1 cellular context compared by ENCODE assay signal in the genomic region with DNA sequence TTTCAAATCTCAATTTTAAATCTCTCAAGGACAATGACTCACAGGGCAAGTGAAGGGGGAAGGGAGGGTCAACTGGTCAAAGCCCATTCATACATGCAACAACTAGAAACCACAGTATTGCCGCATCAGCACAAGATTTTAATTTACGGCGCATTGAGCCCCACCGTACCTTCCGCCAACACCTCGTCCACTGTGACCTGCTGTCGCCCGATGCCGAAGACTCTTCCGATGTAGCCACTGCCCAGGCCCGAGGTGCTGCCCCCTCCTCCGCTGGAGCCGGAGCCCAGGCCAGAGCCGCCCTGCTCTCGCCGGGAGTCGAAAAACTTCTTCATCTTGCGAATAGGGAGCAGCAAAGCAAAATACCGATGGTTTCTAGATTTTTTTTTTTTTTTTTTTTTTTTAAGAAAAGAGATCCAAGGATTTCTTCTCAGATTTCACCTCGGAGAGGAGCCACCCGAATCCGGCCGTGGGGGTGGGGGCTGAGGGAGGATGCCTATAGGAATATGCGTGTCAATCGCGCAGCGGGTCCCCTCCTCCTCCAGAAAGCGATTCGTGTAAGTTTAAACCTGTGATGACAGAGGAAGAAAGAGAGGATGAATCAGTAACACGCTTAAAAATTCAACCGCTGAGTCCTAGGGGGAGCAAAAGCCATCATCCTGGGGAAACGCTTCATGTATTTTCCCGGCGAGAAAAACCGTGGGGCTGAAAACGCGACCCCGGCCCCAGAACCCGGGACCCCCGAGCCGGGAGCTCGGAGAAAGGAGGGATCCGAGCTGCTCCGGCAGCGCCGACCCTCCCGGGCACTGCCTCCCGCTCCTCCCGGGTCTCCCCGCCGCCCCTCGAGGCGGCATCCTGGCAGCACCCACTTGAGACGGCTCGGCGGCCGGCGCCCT.
TF ChIP-seq lines count a peak whose summit lies in the region.

No MANE protein-coding gene starts in this region.

TF ChIP-seq in HepG2, 621 proteins besides CTCF, POLR2A, EP300 and RAD21 (continued from another document and continues in another):
- TF ChIP-seq, protein P1, sequence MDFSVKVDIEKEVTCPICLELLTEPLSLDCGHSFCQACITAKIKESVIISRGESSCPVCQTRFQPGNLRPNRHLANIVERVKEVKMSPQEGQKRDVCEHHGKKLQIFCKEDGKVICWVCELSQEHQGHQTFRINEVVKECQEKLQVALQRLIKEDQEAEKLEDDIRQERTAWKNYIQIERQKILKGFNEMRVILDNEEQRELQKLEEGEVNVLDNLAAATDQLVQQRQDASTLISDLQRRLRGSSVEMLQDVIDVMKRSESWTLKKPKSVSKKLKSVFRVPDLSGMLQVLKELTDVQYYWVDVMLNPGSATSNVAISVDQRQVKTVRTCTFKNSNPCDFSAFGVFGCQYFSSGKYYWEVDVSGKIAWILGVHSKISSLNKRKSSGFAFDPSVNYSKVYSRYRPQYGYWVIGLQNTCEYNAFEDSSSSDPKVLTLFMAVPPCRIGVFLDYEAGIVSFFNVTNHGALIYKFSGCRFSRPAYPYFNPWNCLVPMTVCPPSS (IDR thresholded peaks at IDR 0.05), result no peak
- TF ChIP-seq, protein P2, sequence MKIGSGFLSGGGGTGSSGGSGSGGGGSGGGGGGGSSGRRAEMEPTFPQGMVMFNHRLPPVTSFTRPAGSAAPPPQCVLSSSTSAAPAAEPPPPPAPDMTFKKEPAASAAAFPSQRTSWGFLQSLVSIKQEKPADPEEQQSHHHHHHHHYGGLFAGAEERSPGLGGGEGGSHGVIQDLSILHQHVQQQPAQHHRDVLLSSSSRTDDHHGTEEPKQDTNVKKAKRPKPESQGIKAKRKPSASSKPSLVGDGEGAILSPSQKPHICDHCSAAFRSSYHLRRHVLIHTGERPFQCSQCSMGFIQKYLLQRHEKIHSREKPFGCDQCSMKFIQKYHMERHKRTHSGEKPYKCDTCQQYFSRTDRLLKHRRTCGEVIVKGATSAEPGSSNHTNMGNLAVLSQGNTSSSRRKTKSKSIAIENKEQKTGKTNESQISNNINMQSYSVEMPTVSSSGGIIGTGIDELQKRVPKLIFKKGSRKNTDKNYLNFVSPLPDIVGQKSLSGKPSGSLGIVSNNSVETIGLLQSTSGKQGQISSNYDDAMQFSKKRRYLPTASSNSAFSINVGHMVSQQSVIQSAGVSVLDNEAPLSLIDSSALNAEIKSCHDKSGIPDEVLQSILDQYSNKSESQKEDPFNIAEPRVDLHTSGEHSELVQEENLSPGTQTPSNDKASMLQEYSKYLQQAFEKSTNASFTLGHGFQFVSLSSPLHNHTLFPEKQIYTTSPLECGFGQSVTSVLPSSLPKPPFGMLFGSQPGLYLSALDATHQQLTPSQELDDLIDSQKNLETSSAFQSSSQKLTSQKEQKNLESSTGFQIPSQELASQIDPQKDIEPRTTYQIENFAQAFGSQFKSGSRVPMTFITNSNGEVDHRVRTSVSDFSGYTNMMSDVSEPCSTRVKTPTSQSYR (CRISPR knock-in tag; IDR thresholded peaks at IDR 0.05; ENCODE audit: borderline replicate concordance), result peak; percentile 94
- 0 out of 2 replicates have a peak, but pooled peaks have one; percentile 14 for TF ChIP-seq ZNF616 (CRISPR knock-in tag; IDR thresholded peaks at IDR 0.05; ENCODE audit: low read depth)
- TF ChIP-seq ZNF230 (CRISPR knock-in tag; IDR thresholded peaks at IDR 0.05), result no peak
- no peak for TF ChIP-seq ZNF101 (CRISPR knock-in tag; IDR thresholded peaks at IDR 0.05; ENCODE audit: borderline replicate concordance, low read depth)
- TF ChIP-seq ZNF572 (CRISPR knock-in tag; IDR thresholded peaks at IDR 0.05), result no peak
- no peak for TF ChIP-seq ZNF12 (CRISPR knock-in tag; IDR thresholded peaks at IDR 0.05)
- TF ChIP-seq, protein P3, sequence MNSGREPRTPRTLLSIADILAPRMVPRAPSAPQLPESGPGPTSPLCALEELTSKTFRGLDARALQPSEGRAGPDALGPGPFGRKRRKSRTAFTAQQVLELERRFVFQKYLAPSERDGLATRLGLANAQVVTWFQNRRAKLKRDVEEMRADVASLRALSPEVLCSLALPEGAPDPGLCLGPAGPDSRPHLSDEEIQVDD (CRISPR knock-in tag; IDR thresholded peaks at IDR 0.05; ENCODE audit: borderline replicate concordance), result no peak
- no peak for TF ChIP-seq ZNF781 (CRISPR knock-in tag; IDR thresholded peaks at IDR 0.05; ENCODE audit: borderline replicate concordance, not compliant biosample characterization)
- no peak for TF ChIP-seq EED (CRISPR knock-in tag; IDR thresholded peaks at IDR 0.05)
- no peak for TF ChIP-seq ZBTB34 (CRISPR knock-in tag; IDR thresholded peaks at IDR 0.05)
- TF ChIP-seq ZNF383 (CRISPR knock-in tag; IDR thresholded peaks at IDR 0.05; ENCODE audit: borderline replicate concordance), result 0 out of 2 replicates have a peak, but pooled peaks have one; percentile 67
- TF ChIP-seq ASH2L (IDR thresholded peaks at IDR 0.05; ENCODE audit: insufficient read length, low read depth, low read length), result peak; percentile 84
- no peak for TF ChIP-seq ZBTB38 (CRISPR knock-in tag; IDR thresholded peaks at IDR 0.05)
- peak; percentile 84 for TF ChIP-seq ATF3 (CRISPR knock-in tag; IDR thresholded peaks at IDR 0.05)
- TF ChIP-seq SP1 (IDR thresholded peaks at IDR 0.05), result no peak
- no peak for TF ChIP-seq SP1 (CRISPR knock-in tag; IDR thresholded peaks at IDR 0.05)
- TF ChIP-seq KLF15 (CRISPR knock-in tag; IDR thresholded peaks at IDR 0.05; ENCODE audit: borderline replicate concordance), result no peak
- no peak for TF ChIP-seq ZNF556 (CRISPR knock-in tag; IDR thresholded peaks at IDR 0.05; ENCODE audit: borderline replicate concordance)
- TF ChIP-seq ZNF678 (CRISPR knock-in tag; IDR thresholded peaks at IDR 0.05), result peak; percentile 78; the same call in 1 of the 2 replicates
- TF ChIP-seq CEBPG (CRISPR knock-in tag; IDR thresholded peaks at IDR 0.05), result peak; percentile 60; the same call in 1 of the 2 replicates
- peak; percentile 18; the same call in 1 of the 2 replicates for TF ChIP-seq ZNF670 (CRISPR knock-in tag; IDR thresholded peaks at IDR 0.05; ENCODE audit: borderline replicate concordance)
- no peak for TF ChIP-seq ZBTB21 (CRISPR knock-in tag; IDR thresholded peaks at IDR 0.05)
- no peak for TF ChIP-seq GLI4 (CRISPR knock-in tag; IDR thresholded peaks at IDR 0.05; ENCODE audit: borderline replicate concordance)
- TF ChIP-seq, protein P4, sequence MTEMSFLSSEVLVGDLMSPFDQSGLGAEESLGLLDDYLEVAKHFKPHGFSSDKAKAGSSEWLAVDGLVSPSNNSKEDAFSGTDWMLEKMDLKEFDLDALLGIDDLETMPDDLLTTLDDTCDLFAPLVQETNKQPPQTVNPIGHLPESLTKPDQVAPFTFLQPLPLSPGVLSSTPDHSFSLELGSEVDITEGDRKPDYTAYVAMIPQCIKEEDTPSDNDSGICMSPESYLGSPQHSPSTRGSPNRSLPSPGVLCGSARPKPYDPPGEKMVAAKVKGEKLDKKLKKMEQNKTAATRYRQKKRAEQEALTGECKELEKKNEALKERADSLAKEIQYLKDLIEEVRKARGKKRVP (CRISPR knock-in tag; IDR thresholded peaks at IDR 0.05), result peak in 1 of 2 experiments; percentile 89; a peak in 2 of 4 replicates
- TF ChIP-seq, protein P5, sequence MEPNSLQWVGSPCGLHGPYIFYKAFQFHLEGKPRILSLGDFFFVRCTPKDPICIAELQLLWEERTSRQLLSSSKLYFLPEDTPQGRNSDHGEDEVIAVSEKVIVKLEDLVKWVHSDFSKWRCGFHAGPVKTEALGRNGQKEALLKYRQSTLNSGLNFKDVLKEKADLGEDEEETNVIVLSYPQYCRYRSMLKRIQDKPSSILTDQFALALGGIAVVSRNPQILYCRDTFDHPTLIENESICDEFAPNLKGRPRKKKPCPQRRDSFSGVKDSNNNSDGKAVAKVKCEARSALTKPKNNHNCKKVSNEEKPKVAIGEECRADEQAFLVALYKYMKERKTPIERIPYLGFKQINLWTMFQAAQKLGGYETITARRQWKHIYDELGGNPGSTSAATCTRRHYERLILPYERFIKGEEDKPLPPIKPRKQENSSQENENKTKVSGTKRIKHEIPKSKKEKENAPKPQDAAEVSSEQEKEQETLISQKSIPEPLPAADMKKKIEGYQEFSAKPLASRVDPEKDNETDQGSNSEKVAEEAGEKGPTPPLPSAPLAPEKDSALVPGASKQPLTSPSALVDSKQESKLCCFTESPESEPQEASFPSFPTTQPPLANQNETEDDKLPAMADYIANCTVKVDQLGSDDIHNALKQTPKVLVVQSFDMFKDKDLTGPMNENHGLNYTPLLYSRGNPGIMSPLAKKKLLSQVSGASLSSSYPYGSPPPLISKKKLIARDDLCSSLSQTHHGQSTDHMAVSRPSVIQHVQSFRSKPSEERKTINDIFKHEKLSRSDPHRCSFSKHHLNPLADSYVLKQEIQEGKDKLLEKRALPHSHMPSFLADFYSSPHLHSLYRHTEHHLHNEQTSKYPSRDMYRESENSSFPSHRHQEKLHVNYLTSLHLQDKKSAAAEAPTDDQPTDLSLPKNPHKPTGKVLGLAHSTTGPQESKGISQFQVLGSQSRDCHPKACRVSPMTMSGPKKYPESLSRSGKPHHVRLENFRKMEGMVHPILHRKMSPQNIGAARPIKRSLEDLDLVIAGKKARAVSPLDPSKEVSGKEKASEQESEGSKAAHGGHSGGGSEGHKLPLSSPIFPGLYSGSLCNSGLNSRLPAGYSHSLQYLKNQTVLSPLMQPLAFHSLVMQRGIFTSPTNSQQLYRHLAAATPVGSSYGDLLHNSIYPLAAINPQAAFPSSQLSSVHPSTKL (CRISPR knock-in tag; IDR thresholded peaks at IDR 0.05), result peak; percentile 71
- TF ChIP-seq, protein P6, sequence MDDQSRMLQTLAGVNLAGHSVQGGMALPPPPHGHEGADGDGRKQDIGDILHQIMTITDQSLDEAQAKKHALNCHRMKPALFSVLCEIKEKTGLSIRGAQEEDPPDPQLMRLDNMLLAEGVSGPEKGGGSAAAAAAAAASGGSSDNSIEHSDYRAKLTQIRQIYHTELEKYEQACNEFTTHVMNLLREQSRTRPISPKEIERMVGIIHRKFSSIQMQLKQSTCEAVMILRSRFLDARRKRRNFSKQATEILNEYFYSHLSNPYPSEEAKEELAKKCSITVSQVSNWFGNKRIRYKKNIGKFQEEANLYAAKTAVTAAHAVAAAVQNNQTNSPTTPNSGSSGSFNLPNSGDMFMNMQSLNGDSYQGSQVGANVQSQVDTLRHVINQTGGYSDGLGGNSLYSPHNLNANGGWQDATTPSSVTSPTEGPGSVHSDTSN (CRISPR knock-in tag; IDR thresholded peaks at IDR 0.05; ENCODE audit: borderline replicate concordance), result no peak
- peak; percentile 26; the same call in 1 of the 2 replicates for TF ChIP-seq ZMAT3 (CRISPR knock-in tag; conservative IDR thresholded peaks at IDR 0.05)
- peak; percentile 81 for TF ChIP-seq TARDBP (CRISPR knock-in tag; IDR thresholded peaks at IDR 0.05)
- no peak for TF ChIP-seq RFX5 (IDR thresholded peaks at IDR 0.05; ENCODE audit: low read depth, low read length)
- 0 out of 2 replicates have a peak, but pooled peaks have one; percentile 53 for TF ChIP-seq ZNF124 (CRISPR knock-in tag; IDR thresholded peaks at IDR 0.05)
- no peak for TF ChIP-seq ZNF34 (CRISPR knock-in tag; IDR thresholded peaks at IDR 0.05; ENCODE audit: borderline replicate concordance)
- TF ChIP-seq SAP130 (CRISPR knock-in tag; IDR thresholded peaks at IDR 0.05; ENCODE audit: low read depth), result peak; percentile 80
- peak; percentile 17; the same call in 1 of the 2 replicates for TF ChIP-seq PITX1 (CRISPR knock-in tag; IDR thresholded peaks at IDR 0.05)
- peak; percentile 48; the same call in 1 of the 2 replicates for TF ChIP-seq MAFG (CRISPR knock-in tag; IDR thresholded peaks at IDR 0.05)
- TF ChIP-seq MLLT10 (CRISPR knock-in tag; IDR thresholded peaks at IDR 0.05), result no peak
- TF ChIP-seq EZH2 (conservative IDR thresholded peaks at IDR 0.05; ENCODE audit: low read depth, low read length), result no peak
